9 cellular contexts compared by ENCODE assay signal in the genomic region with DNA sequence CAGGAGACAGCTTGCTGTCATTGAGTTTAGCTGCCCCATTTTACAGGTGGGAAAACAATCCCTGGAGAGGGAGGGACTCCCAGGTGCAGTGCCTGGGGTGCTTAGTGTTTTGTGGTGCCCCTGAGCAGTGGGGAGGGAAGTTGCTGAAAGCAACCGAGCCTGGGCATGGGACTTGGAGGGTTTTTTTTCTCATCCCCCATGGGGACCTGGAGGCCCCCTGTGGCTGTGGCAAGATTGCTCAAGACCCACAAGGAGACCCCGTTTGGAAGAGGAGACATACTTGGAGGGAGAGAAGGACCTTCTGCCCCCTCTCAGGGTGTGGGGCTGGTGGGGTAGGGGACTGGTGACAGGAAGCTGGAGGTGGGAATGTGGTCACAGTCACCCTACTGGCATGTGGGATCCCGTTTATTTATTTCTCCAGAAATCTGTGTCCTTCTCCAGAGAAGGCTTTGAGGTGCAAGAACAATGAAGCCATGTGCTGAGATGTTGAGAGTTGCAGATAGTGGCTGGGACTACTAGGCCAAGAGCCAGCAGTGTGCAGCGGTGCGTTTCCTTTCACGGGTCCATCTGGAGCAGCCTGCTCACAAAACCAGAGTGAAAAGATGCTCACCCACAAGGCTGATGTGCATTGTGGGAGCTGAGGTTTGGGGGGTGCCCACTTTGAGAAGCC.
A peak's percentile ranks its signal among the peaks of the same experiment; 100 is the strongest.
DNase-seq lines count a peak whose midpoint lies in the region; ATAC-seq lines count a peak whose summit lies in the region.
"Had no signal": no experiment of that assay in that cellular context is flagged by ENCODE, and none has a peak within 500 bp of the region (broad histone marks: within the 10 kb centered on the region; RNA-seq: fewer than 3 reads in every experiment).

No MANE protein-coding gene starts in this region.

- DNase-seq in AG20443 (ENCODE audit: low spot score) (peak; percentile 35), NCI-H1694 treated with DMSO at 0.1 percent for 48 hours (lab: John Stamatoyannopoulos, UW) (peak; percentile 90), glomerular visceral epithelial cell (ENCODE audit: extremely low spot score) (peak; percentile 75), cortex of kidney (lab: John Stamatoyannopoulos, UW) (no peak), NCI-H526 treated with DMSO at 0.1 percent for 48 hours (lab: John Stamatoyannopoulos, UW) (no peak)
- no peak for DNase-seq in stimulated activated CD4-positive, alpha-beta T cell treated with anti-CD3 and anti-CD28 coated beads, Interleukin-2, amount 100 ng/mL, for 48 hours
- DNase-seq: activated T-cell treated with anti-CD3 and anti-CD28 coated beads, Interleukin-2, amount 50 U/mL, for 1 hour had no signal

- peak; percentile 59 for ATAC-seq in GM18868 (IDR thresholded peaks at IDR 0.05; ENCODE audit: unreplicated experiment)
- ATAC-seq in HG03159 (IDR thresholded peaks at IDR 0.05; ENCODE audit: unreplicated experiment): no peak

Comparison
In these comparisons a context has a peak if more than half of its experiments do, and no peak if none do; other contexts are left out.
1. DNase-seq: peak in AG20443 (single experiment), NCI-H1694 treated with DMSO at 0.1 percent for 48 hours (single experiment) and glomerular visceral epithelial cell (single experiment); none in cortex of kidney (single experiment), stimulated activated CD4-positive, alpha-beta T cell treated with anti-CD3 and anti-CD28 coated beads, Interleukin-2, amount 100 ng/mL, for 48 hours (0 of 2) and NCI-H526 treated with DMSO at 0.1 percent for 48 hours (single experiment).